8 cellular contexts compared by ENCODE assay signal in genomic region chr2:160411167-160411566, GRCh38.
DNase-seq lines count a peak whose midpoint lies in the region; ATAC-seq and TF ChIP-seq lines count a peak whose summit lies in the region.

No MANE protein-coding gene starts in this region.

- H3K36me3 ChIP-seq in esophagus muscularis mucosa (no peaks in the 10 kb centered on the region), stomach (no peaks in the 10 kb centered on the region)

- intact Hi-C loops in esophagus muscularis mucosa (cut with DNase I) (no loop called here), stomach (cut with DNase I; ENCODE audit: low total_unique reads) (no loop called here)

- TF ChIP-seq POLR2A in esophagus muscularis mucosa (IDR thresholded peaks at IDR 0.05; ENCODE audit: low read depth) (no peak), stomach (IDR thresholded peaks at IDR 0.05) (no peak)

- TF ChIP-seq EP300 in esophagus muscularis mucosa (IDR thresholded peaks at IDR 0.05) (no peak), stomach (IDR thresholded peaks at IDR 0.05) (no peak)

- DNase-seq in AG20443 (ENCODE audit: low spot score) = peak; percentile 48
- DNase-seq in HCEC 1CT = peak; percentile 78
- peak; percentile 38 to 74 for DNase-seq in SW 1271 (lab: John Stamatoyannopoulos, UW)
- no peak for DNase-seq in esophagus muscularis mucosa (ENCODE audit: extremely low spot score)
- DNase-seq in stomach = no peak
- DNase-seq in NK-92 (lab: John Stamatoyannopoulos, UW; ENCODE audit: unreplicated experiment) = no peak

- H3K27ac ChIP-seq in esophagus muscularis mucosa (replicated peaks in 1 of 4) = peak overlapping the region; percentile 1 to 59 (median 54)
- peak overlapping the region in 4 of 5 donors; percentile 27 to 72 (median 54) for H3K27ac ChIP-seq in stomach

- ATAC-seq in HG03439 (IDR thresholded peaks at IDR 0.05; ENCODE audit: unreplicated experiment) (no peak), HG02610 (IDR thresholded peaks at IDR 0.05; ENCODE audit: unreplicated experiment) (no peak)

- H3K4me3 ChIP-seq in esophagus muscularis mucosa (no peak overlapping the region), stomach (no peak overlapping the region)

- WGBS in esophagus muscularis mucosa = 0% methylated on average over 1 of the region's 1 CpG
- WGBS in stomach, 5 donors = 0 to 31% (median 19%) methylated on average over 1 of the region's 1 CpG

- peaks cover 43 to 48% (median 43%) of the 10 kb centered on the region in 4 donors for H3K4me1 ChIP-seq in esophagus muscularis mucosa
- peaks cover 14 to 45% (median 30%) of the 10 kb centered on the region in 4 donors for H3K4me1 ChIP-seq in stomach

- TF ChIP-seq CTCF in esophagus muscularis mucosa (IDR thresholded peaks at IDR 0.05) (no peak), stomach (IDR thresholded peaks at IDR 0.05) (no peak)

- H3K9me3 ChIP-seq in esophagus muscularis mucosa (no peaks in the 10 kb centered on the region), stomach (no peaks in the 10 kb centered on the region)

- H3K27me3 ChIP-seq in esophagus muscularis mucosa (no peaks in the 10 kb centered on the region), stomach (no peaks in the 10 kb centered on the region)

Comparison
In these comparisons a context has a peak if more than half of its experiments do, and no peak if none do; other contexts are left out.
1. DNase-seq: peak in AG20443 (single experiment), HCEC 1CT (single experiment) and SW 1271 (2 of 2); none in esophagus muscularis mucosa (single experiment), stomach (single experiment) and NK-92 (single experiment).